ENCODE assay signal across 13 cellular contexts in the genomic region with DNA sequence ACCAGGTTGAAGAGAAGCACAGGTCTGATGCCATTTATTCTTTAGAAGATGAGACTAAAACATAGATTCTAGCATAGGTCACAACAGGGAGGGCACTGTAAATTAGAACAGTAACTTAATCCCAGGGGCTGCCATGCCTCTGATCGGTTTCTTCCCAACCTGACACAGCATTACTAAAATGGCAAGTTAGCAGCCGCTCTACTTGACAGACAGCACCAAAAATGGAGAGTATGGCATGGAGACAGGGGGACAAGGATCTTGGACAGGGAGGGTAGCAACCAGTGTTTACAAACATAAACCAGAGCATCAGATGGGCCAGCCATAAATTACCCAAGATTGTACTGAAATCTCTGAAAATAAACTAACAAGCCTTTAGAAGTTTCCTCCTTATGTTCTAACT. TPM values are rescaled to one million over a fixed set of nuclear protein-coding genes. Genes with fewer than 3 reads are reported as not detected.
DNase-seq lines count a peak whose midpoint lies in the region; ATAC-seq and TF ChIP-seq lines count a peak whose summit lies in the region.
"Had no signal": no experiment of that assay in that cellular context is flagged by ENCODE, and none has a peak within 500 bp of the region (broad histone marks: within the 10 kb centered on the region; RNA-seq: fewer than 3 reads in every experiment).

No MANE protein-coding gene starts in this region.

- no peaks in the 10 kb centered on the region for H3K9me3 ChIP-seq in CD4-positive, CD25-positive, alpha-beta regulatory T cell (ENCODE audit: control insufficient read depth in 2 of 2, low read length in 2 of 2)
- H3K9me3 ChIP-seq in GM23248 (ENCODE audit: low read depth) (no peaks in the 10 kb centered on the region), esophagus muscularis mucosa (no peaks in the 10 kb centered on the region), MG63 (no peaks in the 10 kb centered on the region)

- TF ChIP-seq CTCF in esophagus muscularis mucosa (IDR thresholded peaks at IDR 0.05) (no peak), progenitor cell of endocrine pancreas (IDR thresholded peaks at IDR 0.05; ENCODE audit: unreplicated experiment) (no peak)

- H3K79me2 ChIP-seq in GM23248 (ENCODE audit: insufficient read depth): peaks cover 100% of the 10 kb centered on the region

- no peak for TF ChIP-seq EP300 in esophagus muscularis mucosa (IDR thresholded peaks at IDR 0.05)

- no peaks in the 10 kb centered on the region for H3K9me3 Mint-ChIP-seq in CD4-positive, CD25-positive, alpha-beta regulatory T cell
- H3K9me3 Mint-ChIP-seq in progenitor cell of endocrine pancreas (ENCODE audit: low read depth): no peaks in the 10 kb centered on the region
- H3K9me3 Mint-ChIP-seq: naive B cell, WTC11 had no signal

- no peaks in the 10 kb centered on the region for H3K9me2 ChIP-seq in GM23248 (ENCODE audit: insufficient read depth)

- TF ChIP-seq POLR2A in esophagus muscularis mucosa (IDR thresholded peaks at IDR 0.05; ENCODE audit: low read depth): no peak

- H3F3A ChIP-seq in GM23248 (ENCODE audit: insufficient read depth): no peaks in the 10 kb centered on the region

- H4K20me1 ChIP-seq in GM23248 (ENCODE audit: insufficient read depth): no peaks in the 10 kb centered on the region

- H3K4me1 Mint-ChIP-seq in CD4-positive, CD25-positive, alpha-beta regulatory T cell: peaks cover 37 to 67% (median 50%) of the 10 kb centered on the region in 4 donors
- peaks cover 11% of the 10 kb centered on the region for H3K4me1 Mint-ChIP-seq in progenitor cell of endocrine pancreas (ENCODE audit: low read depth)

- in situ Hi-C loops in GM23248 (cut with MboI): loop anchor here (10.0 kb wide), 1 partner anchor 251 kb away; no protein-coding TSS in a partner anchor

- H3K9ac ChIP-seq in GM23248: 0 out of 2 replicates have a peak overlapping the region, but pooled peaks have one; percentile 8

- peak overlapping the region; percentile 28 for H3K4me2 ChIP-seq in GM23248 (ENCODE audit: unreplicated experiment)

- no peak for DNase-seq in CD4-positive, CD25-positive, alpha-beta regulatory T cell
- no peak for DNase-seq in GM23248
- DNase-seq in esophagus muscularis mucosa (ENCODE audit: extremely low spot score): no peak
- no peak for DNase-seq in progenitor cell of endocrine pancreas (ENCODE audit: low spot score, unreplicated experiment)
- DNase-seq in MG63: no peak
- DNase-seq in DMS153 treated with DMSO at 0.1 percent for 48 hours (lab: John Stamatoyannopoulos, UW; ENCODE audit: unreplicated experiment): no peak
- DNase-seq: activated naive CD4-positive, alpha-beta T cell treated with Interleukin-2 at 50 U/mL for 16 hours; left cardiac atrium; naive B cell; NCI-H187 treated with DMSO at 0.1 percent for 48 hours had no signal

- WGBS in GM23248 (ENCODE audit: low coverage in 1 of 2, low lambda C conversion rate in 2 of 2, missing lambda C conversion rate in 2 of 2), 2 experiments: 29 to 43% methylated on average over 2 of the region's 2 CpGs
- 47% methylated on average over 2 of the region's 2 CpGs for WGBS in esophagus muscularis mucosa

- peaks cover 31% of the 10 kb centered on the region for H3K36me3 ChIP-seq in CD4-positive, CD25-positive, alpha-beta regulatory T cell (ENCODE audit: control insufficient read depth, insufficient read depth, low read length)
- H3K36me3 ChIP-seq in GM23248 (ENCODE audit: low read depth): no peaks in the 10 kb centered on the region; the same call in 1 of the 2 replicates
- peaks cover 0 to 6% (median 2%) of the 10 kb centered on the region in 4 donors for H3K36me3 ChIP-seq in esophagus muscularis mucosa
- H3K36me3 ChIP-seq in MG63: peaks cover 7% of the 10 kb centered on the region; the same call in 1 of the 2 replicates

- peak overlapping the region; percentile 47 to 87 (median 61) for H3K27ac Mint-ChIP-seq in CD4-positive, CD25-positive, alpha-beta regulatory T cell
- peak overlapping the region; percentile 41 for H3K27ac Mint-ChIP-seq in progenitor cell of endocrine pancreas
- H3K27ac Mint-ChIP-seq: WTC11 had no signal

- no peak overlapping the region for H3K27ac ChIP-seq in CD4-positive, CD25-positive, alpha-beta regulatory T cell (ENCODE audit: insufficient read depth, low read length, poor library complexity, severe bottlenecking)
- H3K27ac ChIP-seq in GM23248: no peak overlapping the region
- H3K27ac ChIP-seq in esophagus muscularis mucosa (replicated peaks in 1 of 4): peak overlapping the region; percentile 16 to 75 (median 72)

- intact Hi-C loops in esophagus muscularis mucosa (cut with DNase I): no loop called here

- peaks cover 40% of the 10 kb centered on the region for H3K36me3 Mint-ChIP-seq in CD4-positive, CD25-positive, alpha-beta regulatory T cell
- peaks cover 28% of the 10 kb centered on the region for H3K36me3 Mint-ChIP-seq in progenitor cell of endocrine pancreas (ENCODE audit: insufficient read depth)

- no peaks in the 10 kb centered on the region for H3K27me3 Mint-ChIP-seq in CD4-positive, CD25-positive, alpha-beta regulatory T cell
- H3K27me3 Mint-ChIP-seq in progenitor cell of endocrine pancreas: no peaks in the 10 kb centered on the region
- H3K27me3 Mint-ChIP-seq: naive B cell had no signal

- H3K4me3 ChIP-seq in CD4-positive, CD25-positive, alpha-beta regulatory T cell (ENCODE audit: low read depth, low read length): peak overlapping the region; percentile 100
- peak overlapping the region; percentile 26; the same call in 1 of the 2 replicates for H3K4me3 ChIP-seq in GM23248
- H3K4me3 ChIP-seq in esophagus muscularis mucosa: no peak overlapping the region
- no peak overlapping the region for H3K4me3 ChIP-seq in MG63

- peak overlapping the region in 2 of 4 donors; percentile 59 to 74 for H3K4me3 Mint-ChIP-seq in CD4-positive, CD25-positive, alpha-beta regulatory T cell
- no peak overlapping the region for H3K4me3 Mint-ChIP-seq in progenitor cell of endocrine pancreas (ENCODE audit: low read depth)
- H3K4me3 Mint-ChIP-seq: naive B cell, WTC11 had no signal

- H3K4me1 ChIP-seq in CD4-positive, CD25-positive, alpha-beta regulatory T cell (ENCODE audit: control insufficient read depth, insufficient read depth, low read length, poor library complexity, severe bottlenecking): peaks cover 96% of the 10 kb centered on the region
- peaks cover 26% of the 10 kb centered on the region for H3K4me1 ChIP-seq in GM23248 (ENCODE audit: insufficient read depth)
- peaks cover 43 to 84% (median 82%) of the 10 kb centered on the region in 4 donors for H3K4me1 ChIP-seq in esophagus muscularis mucosa

- no peak for ATAC-seq in CD4-positive, CD25-positive, alpha-beta regulatory T cell (ENCODE audit: low read depth in 2 of 2)
- ATAC-seq in GM21786 (IDR thresholded peaks at IDR 0.05; ENCODE audit: unreplicated experiment) (no peak), GM18517 (IDR thresholded peaks at IDR 0.05; ENCODE audit: unreplicated experiment) (no peak)
- ATAC-seq: WTC11 had no signal

- H3K27me3 ChIP-seq in CD4-positive, CD25-positive, alpha-beta regulatory T cell (ENCODE audit: control insufficient read depth, insufficient read depth, low read length): no peaks in the 10 kb centered on the region
- H3K27me3 ChIP-seq in GM23248 (replicated peaks; ENCODE audit: insufficient read depth) (no peaks in the 10 kb centered on the region), esophagus muscularis mucosa (no peaks in the 10 kb centered on the region), MG63 (no peaks in the 10 kb centered on the region)

- 0 out of 2 replicates have a peak overlapping the region, but pooled peaks have one; percentile 18 for H2AFZ ChIP-seq in GM23248

RNA-seq across cellular contexts. Expression of gene DUSP10, which starts 5.9 kb away (rescaled TPM):
- total RNA-seq in CD4-positive, CD25-positive, alpha-beta regulatory T cell: 251 TPM
- polyA plus RNA-seq in CD4-positive, CD25-positive, alpha-beta regulatory T cell: 10 to 100 TPM; 30.7 to 42.4 (median 36.1) TPM
- total RNA-seq in GM23248 (2014; rRNA removed; shearing (Covaris generic)): 10.5 and 19.3 TPM in 2 replicates
- 16.2 and 16.4 TPM in 2 replicates for polyA plus RNA-seq in GM23248 (2016; fragmentation: Nextera tagmentation; extraction: Ambion mirVana)
- total RNA-seq in esophagus muscularis mucosa (10 to 100 TPM in 2 of 4 donors, 1 to 10 TPM in 2; 5.5 to 13.1 (median 8.6) TPM), progenitor cell of endocrine pancreas (9.3 and 10.2 TPM in 2 replicates)
- 5.8 and 6.3 TPM in 2 replicates for total RNA-seq in MG63 (2014; rRNA removed; shearing (Covaris generic); ENCODE audit: low replicate concordance)

Comparison
In these comparisons a context has a peak if more than half of its experiments do, and no peak if none do; other contexts are left out.
1. H3K27ac ChIP-seq: peak in esophagus muscularis mucosa (4 of 4); none in CD4-positive, CD25-positive, alpha-beta regulatory T cell (single experiment) and GM23248 (single experiment).
2. H3K4me3 ChIP-seq: peak in CD4-positive, CD25-positive, alpha-beta regulatory T cell (single experiment) and GM23248 (single experiment); none in esophagus muscularis mucosa (0 of 4) and MG63 (single experiment).
3. RNA of gene DUSP10, which starts 5.9 kb away (total RNA-seq): 251 TPM in CD4-positive, CD25-positive, alpha-beta regulatory T cell (single experiment); 5.5 to 13.1 TPM in esophagus muscularis mucosa, 10.5 to 19.3 TPM in GM23248, 9.3 to 10.2 TPM in progenitor cell of endocrine pancreas and 5.8 to 6.3 TPM in MG63; every median in the first group is over 10 times any median in the second.